In the genomic region with DNA sequence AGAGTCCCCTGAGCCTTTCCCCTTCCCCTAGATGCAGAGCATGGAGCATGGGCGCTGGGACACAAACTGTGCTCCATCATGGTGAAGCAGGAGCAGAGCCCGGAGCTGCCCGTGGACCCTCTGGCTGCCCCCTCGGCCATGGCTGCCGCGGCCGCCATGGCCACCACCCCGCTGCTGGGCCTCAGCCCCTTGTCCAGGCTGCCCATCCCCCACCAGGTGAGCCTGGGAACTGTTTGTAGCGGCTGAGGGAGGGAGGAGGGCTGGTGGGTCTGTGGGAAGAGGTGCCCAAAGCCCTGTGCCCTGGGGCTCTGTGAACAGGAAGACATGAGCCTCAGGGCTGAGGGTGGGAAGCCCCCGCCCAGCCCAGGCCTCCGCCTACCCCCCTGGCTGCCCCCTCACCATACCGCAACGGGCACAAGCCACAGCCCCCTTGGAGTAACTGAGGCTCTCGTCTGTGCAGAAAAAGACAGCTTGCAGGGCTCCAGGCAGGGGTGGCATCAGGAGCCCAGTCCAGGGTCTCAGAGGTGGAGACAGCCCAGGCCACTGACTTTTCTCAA, we compare ENCODE assay signal across 10 cellular contexts. TPM values are rescaled to one million over a fixed set of nuclear protein-coding genes. Genes with fewer than 3 reads are reported as not detected.
DNase-seq lines count a peak whose midpoint lies in the region; ATAC-seq and TF ChIP-seq lines count a peak whose summit lies in the region.
"Had no signal": no experiment of that assay in that cellular context is flagged by ENCODE, and none has a peak within 500 bp of the region (broad histone marks: within the 10 kb centered on the region; RNA-seq: fewer than 3 reads in every experiment).

No MANE protein-coding gene starts in this region.

- H3K14ac ChIP-seq in IMR-90 (replicated peaks; ENCODE audit: low read depth, low read length) (no peak overlapping the region), neuronal stem cell (ENCODE audit: low read length) (no peak overlapping the region)

- CTCF ChIA-PET in IMR-90 (lab: Yijun Ruan, JAX) = interaction anchor here (0.8 to 4.7 kb wide), 4 partner anchors 8 to 69 kb away, joined by 3 to 27 read pairs (median 6); a partner anchor contains a TSS

- H4K8ac ChIP-seq in IMR-90 (ENCODE audit: low read depth in 2 of 2, low read length in 2 of 2) (no peak overlapping the region), neuronal stem cell (ENCODE audit: low read depth, low read length) (no peak overlapping the region)

- H3K56ac ChIP-seq in IMR-90 (ENCODE audit: extremely low read depth, insufficient read depth, low read length) = no peak overlapping the region

- H3K27ac Mint-ChIP-seq in endodermal cell = no peak overlapping the region
- no peak overlapping the region for H3K27ac Mint-ChIP-seq in stimulated activated memory B cell treated with anti-CD40 and anti-IgM and Interleukin-4, amounts not matched to agents 10 μg/mL and 1 μg/mL and 100 μg/mL, for 72 hours
- H3K27ac Mint-ChIP-seq: CD4-positive, CD25-positive, alpha-beta regulatory T cell had no signal

- peaks cover 26% of the 10 kb centered on the region; the same call in 1 of the 2 replicates for H4K20me1 ChIP-seq in IMR-90 (ENCODE audit: insufficient read depth, low read length)

- no peak for TF ChIP-seq POLR2A in IMR-90 (IDR thresholded peaks at IDR 0.05; ENCODE audit: low read depth, low read length)

- no peak overlapping the region; the same call in 1 of the 2 replicates for H3K4ac ChIP-seq in IMR-90 (ENCODE audit: low read depth, low read length)
- no peak overlapping the region for H3K4ac ChIP-seq in neuronal stem cell (ENCODE audit: low read length)

- peaks cover 5% of the 10 kb centered on the region for H3K36me3 Mint-ChIP-seq in endodermal cell (ENCODE audit: low read depth)
- H3K36me3 Mint-ChIP-seq in stimulated activated memory B cell treated with anti-CD40 and anti-IgM and Interleukin-4, amounts not matched to agents 10 μg/mL and 1 μg/mL and 100 μg/mL, for 72 hours = no peaks in the 10 kb centered on the region
- H3K36me3 Mint-ChIP-seq: CD4-positive, CD25-positive, alpha-beta regulatory T cell had no signal

- H4K5ac ChIP-seq in IMR-90 (ENCODE audit: low read depth, low read length) = no peak overlapping the region

- H2AK9ac ChIP-seq in IMR-90 (replicated peaks; ENCODE audit: low read depth, low read length, poor library complexity) = no peak overlapping the region

- peaks cover 9% of the 10 kb centered on the region for H3K4me1 Mint-ChIP-seq in endodermal cell
- peaks cover 17% of the 10 kb centered on the region for H3K4me1 Mint-ChIP-seq in stimulated activated memory B cell treated with anti-CD40 and anti-IgM and Interleukin-4, amounts not matched to agents 10 μg/mL and 1 μg/mL and 100 μg/mL, for 72 hours

- no peak overlapping the region for H2AFZ ChIP-seq in IMR-90 (replicated peaks; ENCODE audit: low read length, poor library complexity)
- H2AFZ ChIP-seq in neuronal stem cell (ENCODE audit: low read length) = no peak overlapping the region

- H3K9ac ChIP-seq in IMR-90 (ENCODE audit: low read depth, low read length) = no peak overlapping the region
- H3K9ac ChIP-seq in endodermal cell (ENCODE audit: extremely low read depth, low read length, poor library complexity, severe bottlenecking) = no peak overlapping the region
- H3K9ac ChIP-seq in neuronal stem cell (ENCODE audit: low read depth, low read length, poor library complexity) = peak overlapping the region; percentile 54

- peaks cover 11% of the 10 kb centered on the region for H3K4me1 ChIP-seq in IMR-90 (ENCODE audit: control insufficient read depth, insufficient read depth, low read length)
- no peaks in the 10 kb centered on the region for H3K4me1 ChIP-seq in endodermal cell (ENCODE audit: control insufficient read depth, insufficient read depth, low read length)
- peaks cover 3 to 13% of the 10 kb centered on the region in 2 donors for H3K4me1 ChIP-seq in neuronal stem cell (ENCODE audit: control insufficient read depth in 2 of 2, insufficient read depth in 1 of 2, low read depth in 1 of 2, low read length in 2 of 2)

- H3K4me3 ChIP-seq in IMR-90 (ENCODE audit: insufficient read depth, low read depth, low read length) = no peak overlapping the region
- no peak overlapping the region for H3K4me3 ChIP-seq in endodermal cell (ENCODE audit: low read length)
- no peak overlapping the region for H3K4me3 ChIP-seq in neuronal stem cell (ENCODE audit: low read length in 2 of 2)
- H3K4me3 ChIP-seq: SJSA1 had no signal

- H3K18ac ChIP-seq in IMR-90 (ENCODE audit: low read depth, low read length) = no peak overlapping the region
- peak overlapping the region; percentile 92 for H3K18ac ChIP-seq in neuronal stem cell (ENCODE audit: low read length)

- H3K4me2 ChIP-seq in IMR-90 (ENCODE audit: low read depth, low read length) (no peak overlapping the region), neuronal stem cell (ENCODE audit: insufficient read depth, low read length, poor library complexity, severe bottlenecking) (no peak overlapping the region)

- H2BK5ac ChIP-seq in IMR-90 (ENCODE audit: low read depth, low read length, poor library complexity, severe bottlenecking) (no peak overlapping the region), neuronal stem cell (ENCODE audit: low read length) (peak overlapping the region; percentile 69)

- ATAC-seq in IMR-90 (ENCODE audit: low read depth) (no peak), HG03108 (IDR thresholded peaks at IDR 0.05; ENCODE audit: unreplicated experiment) (no peak)
- no peak for ATAC-seq in stimulated activated memory B cell treated with anti-CD40 and anti-IgM and Interleukin-4, amounts not matched to agents 10 μg/mL and 1 μg/mL and 100 μg/mL, for 72 hours

- H3K79me1 ChIP-seq in IMR-90 (ENCODE audit: low read depth in 1 of 2, low read length in 2 of 2) (peaks cover 37 to 92% of the 10 kb centered on the region in 2 experiments), neuronal stem cell (ENCODE audit: low read depth, low read length) (no peaks in the 10 kb centered on the region)

- no peak overlapping the region for H4K91ac ChIP-seq in IMR-90 (ENCODE audit: insufficient read depth, low read depth, low read length)
- H4K91ac ChIP-seq in neuronal stem cell (ENCODE audit: low read depth, low read length, poor library complexity) = no peak overlapping the region

- TF ChIP-seq RAD21 in IMR-90 (IDR thresholded peaks at IDR 0.05; ENCODE audit: low read length) = no peak

- H3K27me3 ChIP-seq in IMR-90 (ENCODE audit: control insufficient read depth, insufficient read depth, low read length) (no peaks in the 10 kb centered on the region), endodermal cell (ENCODE audit: control insufficient read depth, insufficient read depth, low read length, poor library complexity, severe bottlenecking) (no peaks in the 10 kb centered on the region), neuronal stem cell (ENCODE audit: control insufficient read depth in 3 of 3, insufficient read depth in 3 of 3, low read depth in 1 of 3, low read length in 3 of 3) (peaks cover 0 to 7% (median 0%) of the 10 kb centered on the region in 3 experiments)
- H3K27me3 ChIP-seq: SJSA1 had no signal

- H2AK5ac ChIP-seq in IMR-90 (ENCODE audit: low read depth, low read length) = 0 out of 2 replicates have a peak overlapping the region, but pooled peaks have one; percentile 49
- peak overlapping the region; percentile 85 for H2AK5ac ChIP-seq in neuronal stem cell (ENCODE audit: low read depth, low read length)

- H2BK20ac ChIP-seq in IMR-90 (ENCODE audit: low read depth, low read length) = no peak overlapping the region

- in situ Hi-C loops in IMR-90 (cut with MboI; ENCODE audit: low sequenced_read_pairs) = loop anchor here (25.0 kb wide), 1 partner anchor 196 kb away; a partner anchor contains a TSS

- no peaks in the 10 kb centered on the region; the same call in 1 of the 2 replicates for H3K9me1 ChIP-seq in IMR-90 (ENCODE audit: insufficient read depth, low read length)

- DNase-seq in ELF-1 (ENCODE audit: low read depth, low spot score) (peak; percentile 45), IMR-90 (no peak), endodermal cell (peak; percentile 76), neuronal stem cell (ENCODE audit: low spot score) (no peak), OCI-M1 (lab: John Stamatoyannopoulos, UW) (no peak)
- DNase-seq: NCI-H1417 treated with DMSO at 0.1 percent for 48 hours had no signal

- no TSS peak for BruUV-seq in IMR-90 (replicated peaks; lab: Mats Ljungman, UMichigan)

- H3K4me3 Mint-ChIP-seq in endodermal cell = no peak overlapping the region
- H3K4me3 Mint-ChIP-seq in stimulated activated memory B cell treated with anti-CD40 and anti-IgM and Interleukin-4, amounts not matched to agents 10 μg/mL and 1 μg/mL and 100 μg/mL, for 72 hours = no peak overlapping the region
- H3K4me3 Mint-ChIP-seq: CD4-positive, CD25-positive, alpha-beta regulatory T cell had no signal

- H3K9me3 Mint-ChIP-seq in endodermal cell = no peaks in the 10 kb centered on the region
- H3K9me3 Mint-ChIP-seq in stimulated activated memory B cell treated with anti-CD40 and anti-IgM and Interleukin-4, amounts not matched to agents 10 μg/mL and 1 μg/mL and 100 μg/mL, for 72 hours = no peaks in the 10 kb centered on the region
- H3K9me3 Mint-ChIP-seq: CD4-positive, CD25-positive, alpha-beta regulatory T cell had no signal

- H3K27ac ChIP-seq in IMR-90 (ENCODE audit: insufficient read depth, low read length) = no peak overlapping the region; the same call in 1 of the 2 replicates
- H3K27ac ChIP-seq in endodermal cell (ENCODE audit: low read depth, low read length) = no peak overlapping the region
- H3K27ac ChIP-seq in neuronal stem cell (replicated peaks; ENCODE audit: low read length) = no peak overlapping the region
- H3K27ac ChIP-seq: SJSA1 had no signal

- H2BK120ac ChIP-seq in IMR-90 (ENCODE audit: low read depth, low read length) (no peak overlapping the region), neuronal stem cell (ENCODE audit: low read depth, low read length) (peak overlapping the region; percentile 92)

- dilution Hi-C loops in IMR-90 (cut with HindIII; ENCODE audit: low sequenced_read_pairs, unreplicated experiment) = no loop called here

- no peak for TF ChIP-seq CTCF in IMR-90 (conservative IDR thresholded peaks at IDR 0.05; ENCODE audit: low read depth, low read length)
- TF ChIP-seq CTCF in endodermal cell (conservative IDR thresholded peaks at IDR 0.05) = no peak

- 84% methylated on average over 7 of the region's 14 CpGs; no CpG with 5 or more reads in 1 of the 2 experiments for WGBS in IMR-90 (ENCODE audit: extremely low coverage in 2 of 2, insufficient read length in 1 of 2), 2 experiments
- WGBS in endodermal cell (ENCODE audit: insufficient coverage in 1 of 2, insufficient read length in 1 of 2), 2 experiments = 83 to 84% methylated on average over 3 to 14 of the region's 14 CpGs
- no CpG with 5 or more reads among the region's 14 CpGs for WGBS in neuronal stem cell (ENCODE audit: extremely low coverage in 2 of 2, insufficient read length in 2 of 2, insufficient replicate concordance in 1 of 2), 2 donors

- H3K9me3 ChIP-seq in IMR-90 (ENCODE audit: control insufficient read depth, insufficient read depth, low read length) = no peaks in the 10 kb centered on the region
- no peaks in the 10 kb centered on the region for H3K9me3 ChIP-seq in endodermal cell (ENCODE audit: control insufficient read depth, low read length)
- no peaks in the 10 kb centered on the region for H3K9me3 ChIP-seq in neuronal stem cell (replicated peaks in 1 of 2; ENCODE audit: control insufficient read depth in 2 of 2, insufficient read depth in 1 of 2, low read depth in 1 of 2, low read length in 2 of 2)
- H3K9me3 ChIP-seq: SJSA1 had no signal

- POLR2A ChIA-PET in IMR-90 (lab: Charles Lee; ENCODE audit: unreplicated experiment) = interaction anchor here (1.0 kb wide), 1 partner anchor 29 kb away, joined by 4 read pairs; no protein-coding TSS in a partner anchor

- H3K36me3 ChIP-seq in IMR-90 (ENCODE audit: control insufficient read depth, insufficient read depth, low read length) (peaks cover 67% of the 10 kb centered on the region), endodermal cell (ENCODE audit: control insufficient read depth, insufficient read depth, low read length) (peaks cover 4% of the 10 kb centered on the region), neuronal stem cell (replicated peaks in 1 of 2; ENCODE audit: control insufficient read depth in 2 of 2, insufficient read depth in 2 of 2, low read length in 2 of 2) (no peaks in the 10 kb centered on the region)

- no peaks in the 10 kb centered on the region for H3K27me3 Mint-ChIP-seq in endodermal cell (ENCODE audit: insufficient read depth)
- peaks cover 76% of the 10 kb centered on the region for H3K27me3 Mint-ChIP-seq in stimulated activated memory B cell treated with anti-CD40 and anti-IgM and Interleukin-4, amounts not matched to agents 10 μg/mL and 1 μg/mL and 100 μg/mL, for 72 hours

- H3K23ac ChIP-seq in IMR-90 (ENCODE audit: low read depth, low read length) (peak overlapping the region; percentile 68; the same call in 1 of the 2 replicates), neuronal stem cell (ENCODE audit: low read depth, low read length, poor library complexity) (no peak overlapping the region)

- intact Hi-C loops in IMR-90 (cut with micrococcal nuclease) = loop anchor here (1.0 to 5.0 kb wide), 4 partner anchors 29 to 341 kb away; a partner anchor contains a TSS

- H2BK15ac ChIP-seq in IMR-90 (ENCODE audit: low read depth, low read length) = no peak overlapping the region
- H2BK15ac ChIP-seq in neuronal stem cell (ENCODE audit: low read length) = peak overlapping the region; percentile 46

- no peak overlapping the region for H2BK12ac ChIP-seq in neuronal stem cell (ENCODE audit: low read length)

RNA-seq across cellular contexts. Expression of a gene that starts 30.4 kb away (rescaled TPM):
- total RNA-seq in IMR-90 (2012; rRNA removed) (8.1 and 10.0 TPM in 2 replicates), endodermal cell (1 to 10 TPM; 8.8 to 9.9 TPM)
- polyA plus RNA-seq in IMR-90 (2012; rRNA removed) = 76.9 and 82.3 TPM in 2 replicates
- polyA plus RNA-seq in IMR-90 (2012; cell fraction: cytosol; rRNA removed) = 85.0 and 112 TPM in 2 replicates
- polyA plus RNA-seq in IMR-90 (2012; cell fraction: nucleus; rRNA removed; ENCODE audit: low replicate concordance) = 50.1 and 52.2 TPM in 2 replicates
- 6.6 TPM for polyA plus RNA-seq in endodermal cell (2013, experiment 1 of 2)
- 7.5 TPM for polyA plus RNA-seq in endodermal cell (2013, experiment 2 of 2)
- polyA plus RNA-seq in neuronal stem cell (2013, experiment 1 of 2) = 8.4 TPM
- polyA plus RNA-seq in neuronal stem cell (2013, experiment 2 of 2) = 8.8 TPM
- total RNA-seq: CD4-positive, CD25-positive, alpha-beta regulatory T cell had no signal
- polyA plus RNA-seq: CD4-positive, CD25-positive, alpha-beta regulatory T cell had no signal

RNA-seq across cellular contexts. Expression of a gene that starts 39.4 kb away (rescaled TPM):
- total RNA-seq in IMR-90 (2012; rRNA removed) (43.0 and 46.8 TPM in 2 replicates), endodermal cell (10 to 100 TPM; 49.6 to 57.3 TPM)
- 62.0 and 68.0 TPM in 2 replicates for polyA plus RNA-seq in IMR-90 (2012; rRNA removed)
- 52.8 and 75.7 TPM in 2 replicates for polyA plus RNA-seq in IMR-90 (2012; cell fraction: cytosol; rRNA removed)
- 126 and 364 TPM in 2 replicates for polyA plus RNA-seq in IMR-90 (2012; cell fraction: nucleus; rRNA removed; ENCODE audit: low replicate concordance)
- polyA plus RNA-seq in endodermal cell (2013, experiment 1 of 2) = 40.7 TPM
- polyA plus RNA-seq in endodermal cell (2013, experiment 2 of 2) = 38.7 TPM
- polyA plus RNA-seq in neuronal stem cell (2013, experiment 1 of 2) = 33.3 TPM
- 32.3 TPM for polyA plus RNA-seq in neuronal stem cell (2013, experiment 2 of 2)

Comparison
In these comparisons a context has a peak if more than half of its experiments do, and no peak if none do; other contexts are left out.
1. DNase-seq: peak in ELF-1 (single experiment) and endodermal cell (single experiment); none in IMR-90 (single experiment), neuronal stem cell (single experiment) and OCI-M1 (single experiment).